Comparison of ENCODE assay signal across 8 cellular contexts in genomic region chr1:40802078-40803075, GRCh38. TPM values are rescaled to one million over a fixed set of nuclear protein-coding genes. Genes with fewer than 3 reads are reported as not detected.
DNase-seq lines count a peak whose midpoint lies in the region; ATAC-seq and TF ChIP-seq lines count a peak whose summit lies in the region.

No MANE protein-coding gene starts in this region.

- H3K4me3 ChIP-seq in GM06990 (replicated peaks; ENCODE audit: low read depth, low read length): peak overlapping the region; percentile 48
- H3K4me3 ChIP-seq in OCI-LY1 (ENCODE audit: low read depth, low read length, poor library complexity, severe bottlenecking): peak overlapping the region; percentile 59

- H3K36me3 ChIP-seq in GM06990 (ENCODE audit: control insufficient read depth, insufficient read depth, low read length): no peaks in the 10 kb centered on the region
- no peaks in the 10 kb centered on the region for H3K36me3 ChIP-seq in OCI-LY1 (ENCODE audit: insufficient read depth, low read length)

- H3K4me3 Mint-ChIP-seq in activated T-helper 1 cell treated with anti-CD3 and anti-CD28 coated beads, Interleukin-12 subunit alpha, Interleukin-12 subunit beta, Interleukin-2, Interleukin-4 antibody, amounts not matched to agents 30 ng/mL and 10 ng/mL and 1 ng/mL, durations not matched to agents 14 hours and 24 hours and 36 hours: peak overlapping the region; percentile 37
- peak overlapping the region; percentile 27 for H3K4me3 Mint-ChIP-seq in neural crest cell
- H3K4me3 Mint-ChIP-seq in stimulated activated naive CD8-positive, alpha-beta T cell treated with anti-CD3 and anti-CD28 coated beads, Interleukin-15, amount 100 ng/mL, for 72 hours: peak overlapping the region; percentile 64 to 87

- peaks cover 20% of the 10 kb centered on the region for H3K4me1 ChIP-seq in OCI-LY1 (ENCODE audit: insufficient read depth, low read length, severe bottlenecking)

- no peaks in the 10 kb centered on the region for H3K9me2 ChIP-seq in OCI-LY1 (ENCODE audit: low read depth, low read length)

- peak overlapping the region; percentile 87 for H3K4me2 ChIP-seq in OCI-LY1 (ENCODE audit: low read length)

- H3K27me3 Mint-ChIP-seq in activated T-helper 1 cell treated with anti-CD3 and anti-CD28 coated beads, Interleukin-12 subunit alpha, Interleukin-12 subunit beta, Interleukin-2, Interleukin-4 antibody, amounts not matched to agents 30 ng/mL and 10 ng/mL and 1 ng/mL, durations not matched to agents 14 hours and 24 hours and 36 hours (ENCODE audit: insufficient read depth): peaks cover 2% of the 10 kb centered on the region
- H3K27me3 Mint-ChIP-seq in neural crest cell (ENCODE audit: low read depth): peaks cover 2% of the 10 kb centered on the region
- peaks cover 5% of the 10 kb centered on the region for H3K27me3 Mint-ChIP-seq in stimulated activated naive CD8-positive, alpha-beta T cell treated with anti-CD3 and anti-CD28 coated beads, Interleukin-15, amount 100 ng/mL, for 72 hours

- peaks cover 31% of the 10 kb centered on the region for H3K4me1 Mint-ChIP-seq in activated T-helper 1 cell treated with anti-CD3 and anti-CD28 coated beads, Interleukin-12 subunit alpha, Interleukin-12 subunit beta, Interleukin-2, Interleukin-4 antibody, amounts not matched to agents 30 ng/mL and 10 ng/mL and 1 ng/mL, durations not matched to agents 14 hours and 24 hours and 36 hours (ENCODE audit: low read depth)
- H3K4me1 Mint-ChIP-seq in neural crest cell: peaks cover 46% of the 10 kb centered on the region
- H3K4me1 Mint-ChIP-seq in stimulated activated naive CD8-positive, alpha-beta T cell treated with anti-CD3 and anti-CD28 coated beads, Interleukin-15, amount 100 ng/mL, for 72 hours: peaks cover 41% of the 10 kb centered on the region

- peak overlapping the region; percentile 51 for H3K9ac ChIP-seq in OCI-LY1 (ENCODE audit: low read length)

- H3K27me3 ChIP-seq in GM06990 (replicated peaks; ENCODE audit: control insufficient read depth, insufficient read depth, low read length): no peaks in the 10 kb centered on the region
- no peaks in the 10 kb centered on the region for H3K27me3 ChIP-seq in OCI-LY1 (ENCODE audit: insufficient read depth, low read length)

- peak overlapping the region; percentile 34 for H3K27ac Mint-ChIP-seq in activated T-helper 1 cell treated with anti-CD3 and anti-CD28 coated beads, Interleukin-12 subunit alpha, Interleukin-12 subunit beta, Interleukin-2, Interleukin-4 antibody, amounts not matched to agents 30 ng/mL and 10 ng/mL and 1 ng/mL, durations not matched to agents 14 hours and 24 hours and 36 hours
- H3K27ac Mint-ChIP-seq in neural crest cell (ENCODE audit: unreplicated experiment): no peak overlapping the region
- H3K27ac Mint-ChIP-seq in stimulated activated naive CD8-positive, alpha-beta T cell treated with anti-CD3 and anti-CD28 coated beads, Interleukin-15, amount 100 ng/mL, for 72 hours: no peak overlapping the region

- H3K9me3 Mint-ChIP-seq in activated T-helper 1 cell treated with anti-CD3 and anti-CD28 coated beads, Interleukin-12 subunit alpha, Interleukin-12 subunit beta, Interleukin-2, Interleukin-4 antibody, amounts not matched to agents 30 ng/mL and 10 ng/mL and 1 ng/mL, durations not matched to agents 14 hours and 24 hours and 36 hours: no peaks in the 10 kb centered on the region
- H3K9me3 Mint-ChIP-seq in neural crest cell: no peaks in the 10 kb centered on the region
- no peaks in the 10 kb centered on the region for H3K9me3 Mint-ChIP-seq in stimulated activated naive CD8-positive, alpha-beta T cell treated with anti-CD3 and anti-CD28 coated beads, Interleukin-15, amount 100 ng/mL, for 72 hours

- DNase-seq in GM06990 (ENCODE audit: extremely low read depth, insufficient read length) (peak; percentile 87), fibroblast of the conjunctiva (ENCODE audit: low read depth) (peak; percentile 64), neural crest cell (ENCODE audit: low read depth, low spot score) (peak; percentile 63)
- DNase-seq in activated T-helper 1 cell treated with anti-CD3 and anti-CD28 coated beads, Interleukin-12 subunit alpha, Interleukin-12 subunit beta, Interleukin-2, Interleukin-4 antibody, amounts not matched to agents 30 ng/mL and 10 ng/mL and 1 ng/mL, durations not matched to agents 14 hours and 24 hours and 36 hours (ENCODE audit: low spot score): peak; percentile 80
- peak; percentile 79 to 86 for DNase-seq in stimulated activated naive CD8-positive, alpha-beta T cell treated with anti-CD3 and anti-CD28 coated beads, Interleukin-15, amount 100 ng/mL, for 72 hours

- no peak for TF ChIP-seq CTCF in GM06990 (IDR thresholded peaks at IDR 0.05; ENCODE audit: insufficient read depth, low read length, poor library complexity, severe bottlenecking)
- no peak for TF ChIP-seq CTCF in OCI-LY1 (IDR thresholded peaks at IDR 0.05; ENCODE audit: low read length)
- no peak for TF ChIP-seq CTCF in neural crest cell (conservative IDR thresholded peaks at IDR 0.05)

- ATAC-seq in HG03095 (IDR thresholded peaks at IDR 0.05; ENCODE audit: unreplicated experiment): peak; percentile 61
- peak; percentile 87 for ATAC-seq in stimulated activated naive CD8-positive, alpha-beta T cell treated with anti-CD3 and anti-CD28 coated beads, Interleukin-15, amount 100 ng/mL, for 72 hours
- ATAC-seq in HG03520 (IDR thresholded peaks at IDR 0.05; ENCODE audit: unreplicated experiment): no peak

- H3K79me2 ChIP-seq in OCI-LY1 (ENCODE audit: insufficient read depth, low read length): no peaks in the 10 kb centered on the region

- no peaks in the 10 kb centered on the region for H3K36me3 Mint-ChIP-seq in activated T-helper 1 cell treated with anti-CD3 and anti-CD28 coated beads, Interleukin-12 subunit alpha, Interleukin-12 subunit beta, Interleukin-2, Interleukin-4 antibody, amounts not matched to agents 30 ng/mL and 10 ng/mL and 1 ng/mL, durations not matched to agents 14 hours and 24 hours and 36 hours (ENCODE audit: low read depth)
- no peaks in the 10 kb centered on the region for H3K36me3 Mint-ChIP-seq in neural crest cell (ENCODE audit: low read depth)

- intact Hi-C loops in activated T-helper 1 cell treated with anti-CD3 and anti-CD28 coated beads, Interleukin-12 subunit alpha, Interleukin-12 subunit beta, Interleukin-2, Interleukin-4 antibody, amounts not matched to agents 30 ng/mL and 10 ng/mL and 1 ng/mL, durations not matched to agents 14 hours and 24 hours and 36 hours (cut with micrococcal nuclease): loop anchor here (1.0 to 5.0 kb wide), 4 partner anchors 15 to 135 kb away; partner anchors contain the start of genes CITED4 and RIMS3

- H4K20me1 ChIP-seq in OCI-LY1 (ENCODE audit: insufficient read depth, low read length): no peaks in the 10 kb centered on the region

- H3K27ac ChIP-seq in OCI-LY1 (ENCODE audit: low read depth, low read length, poor library complexity, severe bottlenecking): no peak overlapping the region

- H3K9me3 ChIP-seq in OCI-LY1 (ENCODE audit: low read length): no peaks in the 10 kb centered on the region

- no peaks in the 10 kb centered on the region for H3F3A ChIP-seq in OCI-LY1 (ENCODE audit: insufficient read depth, low read length)

- H2AFZ ChIP-seq in OCI-LY1 (ENCODE audit: low read length): no peak overlapping the region

RNA-seq across cellular contexts. Expression of gene KCNQ4, which starts 18.8 kb away (rescaled TPM):
- total RNA-seq in activated T-helper 1 cell treated with anti-CD3 and anti-CD28 coated beads, Interleukin-12 subunit alpha, Interleukin-12 subunit beta, Interleukin-2, Interleukin-4 antibody, amounts not matched to agents 30 ng/mL and 10 ng/mL and 1 ng/mL, durations not matched to agents 14 hours and 24 hours and 36 hours: 0.78 and 0.88 TPM in 2 replicates
- total RNA-seq in neural crest cell: 0.89 and 0.91 TPM in 2 replicates

RNA-seq across cellular contexts. Expression of gene CITED4, which starts 59.8 kb away (rescaled TPM):
- 4.1 and 5.0 TPM in 2 replicates for total RNA-seq in activated T-helper 1 cell treated with anti-CD3 and anti-CD28 coated beads, Interleukin-12 subunit alpha, Interleukin-12 subunit beta, Interleukin-2, Interleukin-4 antibody, amounts not matched to agents 30 ng/mL and 10 ng/mL and 1 ng/mL, durations not matched to agents 14 hours and 24 hours and 36 hours
- 11.3 TPM in 2 replicates for total RNA-seq in neural crest cell
